ENCODE assay signal across 14 cellular contexts in the genomic region with DNA sequence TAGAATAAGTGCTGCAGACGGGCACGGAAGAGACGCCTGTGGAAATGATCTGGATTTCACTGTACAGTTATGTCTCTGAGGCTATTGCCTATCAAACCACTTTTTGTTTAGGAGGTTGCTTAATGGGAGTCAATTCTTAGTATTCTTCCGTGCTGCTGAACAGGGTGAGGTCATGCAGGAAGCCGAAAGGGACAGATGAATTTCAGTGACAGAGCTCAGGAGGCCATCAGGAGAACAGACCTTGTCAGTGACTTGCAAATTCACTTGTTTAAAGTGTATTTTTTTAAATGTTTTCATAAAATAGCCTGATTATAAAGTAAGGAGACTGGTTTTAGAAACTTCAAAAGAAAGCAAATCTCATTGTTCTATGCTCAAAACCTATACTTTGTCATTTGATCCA.
"Had no signal": no experiment of that assay in that cellular context is flagged by ENCODE, and none has a peak within 500 bp of the region (broad histone marks: within the 10 kb centered on the region; RNA-seq: fewer than 3 reads in every experiment).

No MANE protein-coding gene starts in this region.

- H3K27ac ChIP-seq: lower lobe of right lung, neutrophil had no signal

- H3K27ac Mint-ChIP-seq: activated CD4-positive, alpha-beta memory T cell treated with anti-CD3 and anti-CD28 coated beads, Interleukin-2, amount 10 ng/mL, durations not matched to agents 7 days and 5 days; activated CD4-positive, alpha-beta T cell treated with anti-CD3 and anti-CD28 coated beads for 36 hours; effector memory CD8-positive, alpha-beta T cell; naive thymus-derived CD4-positive, alpha-beta T cell; type B pancreatic cell had no signal

- H3K4me1 Mint-ChIP-seq: activated CD4-positive, alpha-beta memory T cell treated with anti-CD3 and anti-CD28 coated beads, Interleukin-2, amount 10 ng/mL, durations not matched to agents 7 days and 5 days; activated CD4-positive, alpha-beta T cell treated with anti-CD3 and anti-CD28 coated beads for 36 hours; central memory CD8-positive, alpha-beta T cell; naive thymus-derived CD4-positive, alpha-beta T cell had no signal

- H3K9me3 Mint-ChIP-seq: activated CD4-positive, alpha-beta memory T cell treated with anti-CD3 and anti-CD28 coated beads, Interleukin-2, amount 10 ng/mL, durations not matched to agents 7 days and 5 days; central memory CD8-positive, alpha-beta T cell; effector memory CD8-positive, alpha-beta T cell had no signal

- ATAC-seq: activated CD4-positive, alpha-beta T cell treated with anti-CD3 and anti-CD28 coated beads for 36 hours; effector memory CD8-positive, alpha-beta T cell; naive thymus-derived CD4-positive, alpha-beta T cell had no signal

- H3K27me3 Mint-ChIP-seq: activated CD4-positive, alpha-beta memory T cell treated with anti-CD3 and anti-CD28 coated beads, Interleukin-2, amount 10 ng/mL, durations not matched to agents 7 days and 5 days; activated CD4-positive, alpha-beta T cell treated with anti-CD3 and anti-CD28 coated beads for 36 hours; type B pancreatic cell had no signal

- DNase-seq: activated CD4-positive, alpha-beta memory T cell treated with anti-CD3 and anti-CD28 coated beads, Interleukin-2, amount 10 ng/mL, durations not matched to agents 7 days and 5 days; activated CD4-positive, alpha-beta T cell treated with anti-CD3 and anti-CD28 coated beads for 36 hours; activated naive CD4-positive, alpha-beta T cell; aorta; cortex of kidney; effector memory CD8-positive, alpha-beta T cell; hippocampal formation; lower lobe of right lung; naive thymus-derived CD4-positive, alpha-beta T cell; small intestine; T-helper 9 cell had no signal

- H3K4me3 Mint-ChIP-seq: activated CD4-positive, alpha-beta memory T cell treated with anti-CD3 and anti-CD28 coated beads, Interleukin-2, amount 10 ng/mL, durations not matched to agents 7 days and 5 days; activated CD4-positive, alpha-beta T cell treated with anti-CD3 and anti-CD28 coated beads for 36 hours; central memory CD8-positive, alpha-beta T cell; effector memory CD8-positive, alpha-beta T cell; naive thymus-derived CD4-positive, alpha-beta T cell; type B pancreatic cell had no signal

- H3K36me3 Mint-ChIP-seq: type B pancreatic cell had no signal
